In genomic region chr18:8699948-8700347, GRCh38 we compare ENCODE assay signal across 2 cellular contexts.
TF ChIP-seq lines count a peak whose summit lies in the region.

No MANE protein-coding gene starts in this region.

TF ChIP-seq in IMR-90, 13 proteins besides CTCF, POLR2A, EP300 and RAD21:
- TF ChIP-seq NFE2L2 (IDR thresholded peaks at IDR 0.05; ENCODE audit: low read depth, low read length), result no peak
- TF ChIP-seq FOS (IDR thresholded peaks at IDR 0.05; ENCODE audit: low read depth, low read length), result no peak
- TF ChIP-seq SMC3 (IDR thresholded peaks at IDR 0.05; ENCODE audit: low read depth, low read length), result no peak
- no peak for TF ChIP-seq ELK1 (IDR thresholded peaks at IDR 0.05; ENCODE audit: borderline replicate concordance, low read depth, low read length)
- no peak for TF ChIP-seq MAFK (IDR thresholded peaks at IDR 0.05; ENCODE audit: low read depth, low read length)
- no peak for TF ChIP-seq CHD1 (IDR thresholded peaks at IDR 0.05; ENCODE audit: low read depth, low read length)
- no peak for TF ChIP-seq RCOR1 (IDR thresholded peaks at IDR 0.05; ENCODE audit: insufficient replicate concordance, low read length)
- TF ChIP-seq MXI1 (IDR thresholded peaks at IDR 0.05; ENCODE audit: borderline replicate concordance, low read depth, low read length), result no peak
- no peak for TF ChIP-seq CEBPB (IDR thresholded peaks at IDR 0.05; ENCODE audit: low read depth, low read length)
- TF ChIP-seq RFX5 (IDR thresholded peaks at IDR 0.05; ENCODE audit: low read depth, low read length), result no peak
- TF ChIP-seq BHLHE40 (IDR thresholded peaks at IDR 0.05; ENCODE audit: low read depth, low read length), result no peak
- TF ChIP-seq USF2 (IDR thresholded peaks at IDR 0.05; ENCODE audit: low read depth, low read length), result no peak
- TF ChIP-seq MAZ (IDR thresholded peaks at IDR 0.05; ENCODE audit: borderline replicate concordance, low read depth, low read length), result no peak

TF ChIP-seq in H1, 55 proteins besides CTCF, POLR2A, EP300 and RAD21:
- TF ChIP-seq FOSL1 (IDR thresholded peaks at IDR 0.05; ENCODE audit: insufficient read depth, low read depth, low read length), result no peak
- TF ChIP-seq MAX (IDR thresholded peaks at IDR 0.05), result no peak
- TF ChIP-seq BRCA1 (IDR thresholded peaks at IDR 0.05; ENCODE audit: low read depth, low read length), result no peak
- no peak for TF ChIP-seq SIN3A (conservative IDR thresholded peaks at IDR 0.05 in 1 of 2, IDR thresholded peaks at IDR 0.05 in 1 of 2; ENCODE audit: low read depth in 1 of 2, low read length in 2 of 2)
- TF ChIP-seq ZNF274 (IDR thresholded peaks at IDR 0.05; ENCODE audit: borderline replicate concordance, extremely low read depth, low read length), result no peak
- no peak for TF ChIP-seq SP1 (IDR thresholded peaks at IDR 0.05; ENCODE audit: low read depth, low read length)
- no peak for TF ChIP-seq EZH2 (IDR thresholded peaks at IDR 0.05; ENCODE audit: low read depth, low read length, severe bottlenecking)
- TF ChIP-seq NANOG (IDR thresholded peaks at IDR 0.05; ENCODE audit: insufficient read depth, low read depth, low read length, poor library complexity, severe bottlenecking), result no peak
- TF ChIP-seq RXRA (IDR thresholded peaks at IDR 0.05; ENCODE audit: insufficient read depth, low read depth, low read length), result no peak
- TF ChIP-seq TCF12 (IDR thresholded peaks at IDR 0.05; ENCODE audit: low read depth, low read length), result no peak
- TF ChIP-seq SIRT6 (IDR thresholded peaks at IDR 0.05; ENCODE audit: low read length), result no peak
- TF ChIP-seq JUN (IDR thresholded peaks at IDR 0.05; ENCODE audit: low read depth, low read length), result no peak
- TF ChIP-seq EGR1 (IDR thresholded peaks at IDR 0.05; ENCODE audit: borderline replicate concordance, low read depth, low read length), result no peak
- no peak for TF ChIP-seq ATF2 (IDR thresholded peaks at IDR 0.05; ENCODE audit: low read length)
